In genomic region chr5:3197237-3197636, GRCh38 we compare ENCODE assay signal across 22 cellular contexts.
DNase-seq lines count a peak whose midpoint lies in the region; ATAC-seq, FAIRE-seq and TF ChIP-seq lines count a peak whose summit lies in the region.
"Had no signal": no experiment of that assay in that cellular context is flagged by ENCODE, and none has a peak within 500 bp of the region (broad histone marks: within the 10 kb centered on the region; RNA-seq: fewer than 3 reads in every experiment).

No MANE protein-coding gene starts in this region.

- H3K27ac Mint-ChIP-seq in activated CD8-positive, alpha-beta memory T cell treated with anti-CD3 and anti-CD28 coated beads, Interleukin-2, amount 10 ng/mL, durations not matched to agents 7 days and 5 days = no peak overlapping the region
- H3K27ac Mint-ChIP-seq: activated naive CD4-positive, alpha-beta T cell treated with anti-CD3 and anti-CD28 coated beads, Interleukin-2, amount 50 U/mL, for 72 hours; activated T-helper 1 cell treated with anti-CD3 and anti-CD28 coated beads, Interleukin-12 subunit alpha, Interleukin-12 subunit beta, Interleukin-2, Interleukin-4 antibody, amounts not matched to agents 30 ng/mL and 10 ng/mL and 1 ng/mL, durations not matched to agents 14 hours and 24 hours and 36 hours had no signal

- no peak for TF ChIP-seq POLR2A in H1 (IDR thresholded peaks at IDR 0.05; ENCODE audit: control extremely low read depth in 1 of 2, low read depth in 2 of 2, low read length in 2 of 2)
- no peak for TF ChIP-seq POLR2A in adrenal gland (IDR thresholded peaks at IDR 0.05)

- H3K79me1 ChIP-seq in H1 (ENCODE audit: low read depth, low read length) = no peaks in the 10 kb centered on the region
- H3K79me1 ChIP-seq in mesendoderm (ENCODE audit: low read length) = no peaks in the 10 kb centered on the region

- no peaks in the 10 kb centered on the region for H3K36me3 Mint-ChIP-seq in activated CD8-positive, alpha-beta memory T cell treated with anti-CD3 and anti-CD28 coated beads, Interleukin-2, amount 10 ng/mL, durations not matched to agents 7 days and 5 days

- H2AFZ ChIP-seq in H1 (ENCODE audit: low read length) = peak overlapping the region; percentile 60; the same call in 1 of the 2 replicates
- H2AFZ ChIP-seq: PC-9 had no signal

- H2BK15ac ChIP-seq in H1 (ENCODE audit: low read length) (0 out of 2 replicates have a peak overlapping the region, but pooled peaks have one; percentile 36), mesendoderm (replicated peaks; ENCODE audit: low read depth) (no peak overlapping the region)

- no peaks in the 10 kb centered on the region for H3K79me2 ChIP-seq in H1 (ENCODE audit: control insufficient read depth in 1 of 2, insufficient read depth in 2 of 2, low read length in 2 of 2)
- no peaks in the 10 kb centered on the region for H3K79me2 ChIP-seq in mesendoderm (ENCODE audit: control insufficient read depth, insufficient read depth, low read length)

- H3K9me3 Mint-ChIP-seq in activated CD8-positive, alpha-beta memory T cell treated with anti-CD3 and anti-CD28 coated beads, Interleukin-2, amount 10 ng/mL, durations not matched to agents 7 days and 5 days (ENCODE audit: low read depth) = no peaks in the 10 kb centered on the region
- H3K9me3 Mint-ChIP-seq: activated T-helper 1 cell treated with anti-CD3 and anti-CD28 coated beads, Interleukin-12 subunit alpha, Interleukin-12 subunit beta, Interleukin-2, Interleukin-4 antibody, amounts not matched to agents 30 ng/mL and 10 ng/mL and 1 ng/mL, durations not matched to agents 14 hours and 24 hours and 36 hours had no signal

- WGBS in H1 (ENCODE audit: extremely low coverage in 1 of 2, insufficient coverage in 1 of 2, insufficient read length in 1 of 2, insufficient replicate concordance in 2 of 2, low coverage in 1 of 2, low lambda C conversion rate in 2 of 2, missing lambda C conversion rate in 1 of 2), 2 experiments = 21% methylated on average over 10 of the region's 10 CpGs; no CpG with 5 or more reads in 1 of the 2 experiments
- WGBS in mesendoderm (ENCODE audit: extremely low coverage, insufficient coverage, low lambda C conversion rate) = no CpG with 5 or more reads among the region's 10 CpGs
- 12 to 14% (median 13%) methylated on average over 10 of the region's 10 CpGs for WGBS in adrenal gland, 4 donors

- H2AK5ac ChIP-seq in H1 (ENCODE audit: low read depth, low read length) (no peak overlapping the region), mesendoderm (ENCODE audit: low read length) (no peak overlapping the region)

- no peaks in the 10 kb centered on the region for H4K20me1 ChIP-seq in H1 (replicated peaks in 1 of 2; ENCODE audit: control insufficient read depth in 1 of 2, insufficient read depth in 2 of 2, low read length in 2 of 2)

- H4K5ac ChIP-seq in H1 (ENCODE audit: insufficient read length, low read depth, low read length) (no peak overlapping the region), mesendoderm (ENCODE audit: low read length) (no peak overlapping the region)

- H3K18ac ChIP-seq in H1 (ENCODE audit: extremely low read depth, low read length) (no peak overlapping the region), mesendoderm (ENCODE audit: low read length) (no peak overlapping the region)

- 0 out of 7 replicates have a peak overlapping the region, but pooled peaks of 1 of the 4 experiments have one; percentile 57 for H3K9ac ChIP-seq in H1 (replicated peaks in 1 of 4; ENCODE audit: extremely low read depth in 1 of 4, low read depth in 3 of 4, low read length in 3 of 4)
- H3K9ac ChIP-seq in mesendoderm (ENCODE audit: low read length) = peak overlapping the region; percentile 56
- H3K9ac ChIP-seq in kidney (ENCODE audit: low read length in 2 of 2) = no peak overlapping the region

- no peak overlapping the region for H3K56ac ChIP-seq in H1 (replicated peaks; ENCODE audit: insufficient read length, low read depth, low read length)
- H3K56ac ChIP-seq in mesendoderm (ENCODE audit: low read length) = peak overlapping the region; percentile 65

- H3K36me3 ChIP-seq in cardiac muscle cell (no peaks in the 10 kb centered on the region), H1 (ENCODE audit: control insufficient read depth in 2 of 4, insufficient read depth in 4 of 4, low read length in 3 of 4) (no peaks in the 10 kb centered on the region; a peak in 1 of 8 replicates), mesendoderm (ENCODE audit: control insufficient read depth, insufficient read depth, low read length) (no peaks in the 10 kb centered on the region), kidney (ENCODE audit: control insufficient read depth in 1 of 2, insufficient read depth in 2 of 2, low read length in 2 of 2) (no peaks in the 10 kb centered on the region), adrenal gland (replicated peaks in 1 of 2) (no peaks in the 10 kb centered on the region)
- H3K36me3 ChIP-seq: BE2C, left lung had no signal

- TF ChIP-seq CTCF in cardiac muscle cell (IDR thresholded peaks at IDR 0.05; ENCODE audit: low read depth, low read length) = no peak
- no peak for TF ChIP-seq CTCF in H1 (IDR thresholded peaks at IDR 0.05; ENCODE audit: control extremely low read depth in 1 of 3, insufficient read depth in 1 of 3, low read depth in 1 of 3, low read length in 3 of 3)
- no peak for TF ChIP-seq CTCF in kidney (IDR thresholded peaks at IDR 0.05; ENCODE audit: borderline replicate concordance, extremely low read depth, insufficient read depth)
- no peak for TF ChIP-seq CTCF in adrenal gland (IDR thresholded peaks at IDR 0.05)

- H3K27me3 Mint-ChIP-seq in activated CD8-positive, alpha-beta memory T cell treated with anti-CD3 and anti-CD28 coated beads, Interleukin-2, amount 10 ng/mL, durations not matched to agents 7 days and 5 days = peaks cover 15% of the 10 kb centered on the region

- peak overlapping the region; percentile 44 for H4K91ac ChIP-seq in H1 (replicated peaks; ENCODE audit: insufficient read length, low read length)

- H3K9me3 ChIP-seq in cardiac muscle cell (ENCODE audit: low read depth) (no peaks in the 10 kb centered on the region), H1 (ENCODE audit: insufficient read depth in 2 of 2, low read depth in 1 of 2, low read length in 1 of 2) (no peaks in the 10 kb centered on the region), kidney (ENCODE audit: control insufficient read depth in 1 of 2, low read length in 2 of 2) (no peaks in the 10 kb centered on the region), adrenal gland (replicated peaks in 1 of 3) (no peaks in the 10 kb centered on the region)
- H3K9me3 ChIP-seq: BE2C, body of pancreas, left lung had no signal

- no peak for TF ChIP-seq EP300 in H1 (IDR thresholded peaks at IDR 0.05; ENCODE audit: borderline replicate concordance in 1 of 2, low read depth in 2 of 2, low read length in 2 of 2)

- DNase-seq in cardiac muscle cell (ENCODE audit: low read depth in 1 of 2, low spot score in 1 of 2) = no peak
- no peak for DNase-seq in cardiac septum (ENCODE audit: low spot score)
- DNase-seq in H1 (ENCODE audit: low read depth in 1 of 2, low spot score in 2 of 2) = no peak
- DNase-seq in mesendoderm = peak; percentile 45
- no peak for DNase-seq in activated CD8-positive, alpha-beta memory T cell treated with anti-CD3 and anti-CD28 coated beads, Interleukin-2, amount 10 ng/mL, durations not matched to agents 7 days and 5 days
- no peak for DNase-seq in kidney
- DNase-seq in adrenal gland = no peak
- DNase-seq in activated naive CD4-positive, alpha-beta T cell treated with anti-CD3 and anti-CD28 coated beads, Interleukin-2, amount 50 U/mL, for 16 hours = no peak
- DNase-seq: activated CD4-positive, alpha-beta T cell treated with anti-CD3 and anti-CD28 coated beads for 4 hours; BE2C; body of pancreas; Calu3; KBM-7; SHP77 treated with DMSO at 0.1 percent for 48 hours; T-helper 1 cell had no signal

- H3K27ac ChIP-seq in cardiac muscle cell = peak overlapping the region; percentile 11
- H3K27ac ChIP-seq in H1 (ENCODE audit: low read depth, low read length) = no peak overlapping the region
- H3K27ac ChIP-seq in mesendoderm (ENCODE audit: low read depth, low read length) = no peak overlapping the region
- H3K27ac ChIP-seq in kidney (ENCODE audit: low read depth in 2 of 2, low read length in 2 of 2) = no peak overlapping the region
- no peak overlapping the region for H3K27ac ChIP-seq in adrenal gland
- H3K27ac ChIP-seq: body of pancreas, left lung, PC-9 had no signal

- H3K4me3 Mint-ChIP-seq in activated CD8-positive, alpha-beta memory T cell treated with anti-CD3 and anti-CD28 coated beads, Interleukin-2, amount 10 ng/mL, durations not matched to agents 7 days and 5 days = no peak overlapping the region
- H3K4me3 Mint-ChIP-seq: activated T-helper 1 cell treated with anti-CD3 and anti-CD28 coated beads, Interleukin-12 subunit alpha, Interleukin-12 subunit beta, Interleukin-2, Interleukin-4 antibody, amounts not matched to agents 30 ng/mL and 10 ng/mL and 1 ng/mL, durations not matched to agents 14 hours and 24 hours and 36 hours had no signal

- H3K23me2 ChIP-seq in H1 (ENCODE audit: low read depth, low read length) = peaks cover 8% of the 10 kb centered on the region

- no peak overlapping the region for H3K14ac ChIP-seq in H1 (ENCODE audit: insufficient read length)

- no peak overlapping the region for H3K23ac ChIP-seq in H1 (ENCODE audit: insufficient read length)
- no peak overlapping the region for H3K23ac ChIP-seq in mesendoderm (ENCODE audit: low read length)

- no peak overlapping the region for H2BK20ac ChIP-seq in H1 (ENCODE audit: low read length)

- H3K4ac ChIP-seq in H1 (replicated peaks; ENCODE audit: insufficient read length, low read depth, low read length) (no peak overlapping the region), mesendoderm (ENCODE audit: low read depth, low read length) (no peak overlapping the region)

- no peak for ATAC-seq in activated CD8-positive, alpha-beta memory T cell treated with anti-CD3 and anti-CD28 coated beads, Interleukin-2, amount 10 ng/mL, durations not matched to agents 7 days and 5 days
- ATAC-seq: activated naive CD4-positive, alpha-beta T cell treated with anti-CD3 and anti-CD28 coated beads, Interleukin-2, amount 50 U/mL, for 72 hours; body of pancreas; esophagus mucosa had no signal

- peak overlapping the region; percentile 16 for H3K4me3 ChIP-seq in cardiac muscle cell
- H3K4me3 ChIP-seq in H1 (ENCODE audit: extremely low read depth in 1 of 4, insufficient read depth in 2 of 4, low read depth in 3 of 4, low read length in 4 of 4) = peak overlapping the region; percentile 24 to 60 (median 48); a peak in 7 of 8 replicates
- peak overlapping the region; percentile 9 for H3K4me3 ChIP-seq in mesendoderm (ENCODE audit: low read length)
- H3K4me3 ChIP-seq in kidney (ENCODE audit: low read length in 2 of 2) = no peak overlapping the region
- no peak overlapping the region for H3K4me3 ChIP-seq in adrenal gland
- H3K4me3 ChIP-seq: body of pancreas, left lung, PC-9 had no signal

- H2BK120ac ChIP-seq in H1 (replicated peaks; ENCODE audit: low read depth, low read length) (peak overlapping the region; percentile 40), mesendoderm (ENCODE audit: low read depth, low read length) (no peak overlapping the region)

- H3K4me2 ChIP-seq in H1 (ENCODE audit: insufficient read depth in 1 of 2, low read depth in 2 of 2, low read length in 2 of 2) (peak overlapping the region; percentile 83 to 90), mesendoderm (ENCODE audit: low read length) (peak overlapping the region; percentile 77)
- H3K4me2 ChIP-seq: PC-9 had no signal

- H3K4me1 ChIP-seq in cardiac muscle cell (ENCODE audit: low read depth) = peaks cover 6% of the 10 kb centered on the region
- H3K4me1 ChIP-seq in H1 (replicated peaks in 1 of 4; ENCODE audit: control insufficient read depth in 3 of 4, insufficient read depth in 4 of 4, low read length in 3 of 4) = peaks cover 2 to 13% (median 8%) of the 10 kb centered on the region in 4 experiments; a peak in 6 of 7 replicates
- peaks cover 5% of the 10 kb centered on the region for H3K4me1 ChIP-seq in mesendoderm (ENCODE audit: control insufficient read depth, low read depth, low read length)
- H3K4me1 ChIP-seq in kidney (ENCODE audit: control insufficient read depth in 1 of 2, insufficient read depth in 1 of 2, low read depth in 1 of 2, low read length in 2 of 2) = peaks cover 0 to 4% of the 10 kb centered on the region in 2 donors
- H3K4me1 ChIP-seq in adrenal gland (replicated peaks in 1 of 2) = no peaks in the 10 kb centered on the region
- H3K4me1 ChIP-seq: BE2C, body of pancreas, left lung had no signal

- FAIRE-seq in H1 (lab: Jason Lieb, UNC) (no peak), kidney (lab: Jason Lieb, UNC) (no peak)
- FAIRE-seq: A204.1, frontal cortex had no signal

- CTCF ChIA-PET in H1 (lab: Charles Lee; ENCODE audit: partially characterized antibody) = interaction anchor here (0.6 to 1.3 kb wide), 4 partner anchors 39 to 347 kb away, joined by 3 read pairs; no protein-coding TSS in a partner anchor
- CTCF ChIA-PET in activated CD8-positive, alpha-beta memory T cell treated with anti-CD3 and anti-CD28 coated beads, Interleukin-2, amount 10 ng/mL, durations not matched to agents 7 days and 5 days (lab: Charles Lee) = no interaction called here

- intact Hi-C loops in cardiac septum (cut with DNase I) = no loop called here
- intact Hi-C loops in kidney (cut with DNase I) = no loop called here
- intact Hi-C loops in adrenal gland (cut with DNase I) = no loop called here

- peaks cover 7% of the 10 kb centered on the region for H3K27me3 ChIP-seq in cardiac muscle cell
- H3K27me3 ChIP-seq in H1 (replicated peaks in 1 of 4; ENCODE audit: control insufficient read depth in 3 of 4, extremely low read depth in 1 of 4, insufficient read depth in 3 of 4, low read length in 3 of 4) = peaks cover 0 to 10% (median 7%) of the 10 kb centered on the region in 4 experiments; a peak in 4 of 7 replicates
- H3K27me3 ChIP-seq in mesendoderm (ENCODE audit: insufficient read depth, low read length, poor library complexity) = no peaks in the 10 kb centered on the region
- H3K27me3 ChIP-seq in adrenal gland = no peaks in the 10 kb centered on the region
- H3K27me3 ChIP-seq: BE2C, body of pancreas had no signal

- TF ChIP-seq RAD21 in H1 (IDR thresholded peaks at IDR 0.05 in 1 of 2, conservative IDR thresholded peaks at IDR 0.05 in 1 of 2; ENCODE audit: low read depth in 2 of 2, low read length in 2 of 2) = no peak

- POLR2A ChIA-PET in H1 (lab: Charles Lee; ENCODE audit: partially characterized antibody) = no interaction called here

- H3K4me1 Mint-ChIP-seq in activated CD8-positive, alpha-beta memory T cell treated with anti-CD3 and anti-CD28 coated beads, Interleukin-2, amount 10 ng/mL, durations not matched to agents 7 days and 5 days = no peaks in the 10 kb centered on the region

- H2BK5ac ChIP-seq in H1 (ENCODE audit: low read depth, low read length) (no peak overlapping the region), mesendoderm (ENCODE audit: low read length) (no peak overlapping the region)

- H4K8ac ChIP-seq in H1 (ENCODE audit: extremely low read depth, insufficient read depth, low read length) = no peak overlapping the region; the same call in 1 of the 2 replicates
- no peak overlapping the region for H4K8ac ChIP-seq in mesendoderm (ENCODE audit: low read depth, low read length)

- peak overlapping the region; percentile 89; the same call in 1 of the 2 replicates for H2BK12ac ChIP-seq in H1 (ENCODE audit: low read depth, low read length)

Comparison
In these comparisons a context has a peak if more than half of its experiments do, and no peak if none do; other contexts are left out.
1. H3K4me3 ChIP-seq: peak in cardiac muscle cell (single experiment), H1 (4 of 4) and mesendoderm (single experiment); none in kidney (0 of 2) and adrenal gland (0 of 4).